Comparison of ENCODE assay signal across 8 cellular contexts in the genomic region with DNA sequence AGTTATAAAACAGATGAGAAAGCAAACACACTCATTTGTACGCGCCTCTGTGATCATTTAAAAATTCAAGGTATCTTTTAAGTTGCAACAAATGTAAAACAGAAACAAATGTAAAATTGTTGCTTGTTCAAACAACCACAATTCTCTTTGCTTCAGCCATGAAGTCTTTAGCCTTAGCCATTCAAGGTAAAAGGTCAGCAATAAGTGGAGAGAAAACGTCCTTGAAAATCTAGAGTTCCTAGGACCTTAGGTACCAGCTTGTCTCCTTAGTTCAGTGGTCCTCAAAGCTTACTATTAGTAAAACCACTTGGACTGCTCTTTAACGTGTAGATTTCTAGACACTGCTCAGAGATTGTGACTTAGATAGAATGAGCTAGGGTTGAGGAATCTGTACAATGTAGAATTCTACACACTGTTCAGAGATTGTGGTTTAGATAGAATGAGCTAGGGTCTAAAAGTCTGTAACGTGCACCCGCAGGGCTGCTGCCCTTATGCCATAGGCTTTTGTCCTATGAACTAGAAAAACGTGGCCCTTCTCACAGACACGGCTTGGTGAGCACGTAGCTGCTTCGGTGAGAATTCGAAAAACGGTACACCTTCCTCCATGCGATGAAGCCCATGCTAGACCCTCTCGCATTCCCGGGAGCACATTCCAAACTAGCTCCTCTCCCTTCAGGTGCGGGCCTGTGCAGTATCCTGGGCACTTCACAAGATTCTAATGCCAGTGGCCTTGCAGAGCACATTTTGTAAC. TPM values are rescaled to one million over a fixed set of nuclear protein-coding genes. Genes with fewer than 3 reads are reported as not detected.
DNase-seq lines count a peak whose midpoint lies in the region; ATAC-seq and TF ChIP-seq lines count a peak whose summit lies in the region.

No MANE protein-coding gene starts in this region.

- H3K27ac Mint-ChIP-seq in CD8-positive, alpha-beta T cell = peak overlapping the region; percentile 97

- no peaks in the 10 kb centered on the region for H3K27me3 ChIP-seq in CD8-positive, alpha-beta T cell (ENCODE audit: insufficient read depth, low read length)
- no peaks in the 10 kb centered on the region for H3K27me3 ChIP-seq in adrenal gland

- 89 to 90% methylated on average over 13 to 14 of the region's 16 CpGs for WGBS in mesodermal cell (ENCODE audit: insufficient coverage in 2 of 2), 2 experiments
- 73 to 81% (median 77%) methylated on average over 16 of the region's 16 CpGs for WGBS in adrenal gland, 4 donors

- H3K9me3 Mint-ChIP-seq in CD8-positive, alpha-beta T cell = no peaks in the 10 kb centered on the region

- H3K27me3 Mint-ChIP-seq in CD8-positive, alpha-beta T cell (ENCODE audit: low read depth) = no peaks in the 10 kb centered on the region

- peak overlapping the region; percentile 78 for H3K4me3 ChIP-seq in CD8-positive, alpha-beta T cell (ENCODE audit: low read depth, low read length)
- H3K4me3 ChIP-seq in mesodermal cell (ENCODE audit: extremely low read depth, insufficient read depth, low read length, poor library complexity, severe bottlenecking) (no peak overlapping the region), adrenal gland (no peak overlapping the region)

- CTCF ChIA-PET in CD8-positive, alpha-beta T cell (lab: Charles Lee) = interaction anchor here (0.9 to 11.1 kb wide), 12 partner anchors 12 to 148 kb away, joined by 3 to 84 read pairs (median 8); no protein-coding TSS in a partner anchor

- POLR2A ChIA-PET in CD8-positive, alpha-beta T cell (lab: Charles Lee) = interaction anchor here (0.6 to 7.8 kb wide), 15 partner anchors 12 to 474 kb away, joined by 3 to 52 read pairs (median 4); partner anchors contain the start of genes COPS4, HELQ and MRPS18C

- H3K27ac ChIP-seq in CD8-positive, alpha-beta T cell (ENCODE audit: low read depth, low read length) = peak overlapping the region; percentile 97
- H3K27ac ChIP-seq in KOPT-K1 (ENCODE audit: low read depth, low read length, poor library complexity, severe bottlenecking) (peak overlapping the region; percentile 78), mesodermal cell (ENCODE audit: low read depth, low read length, severe bottlenecking) (peak overlapping the region; percentile 37), adrenal gland (no peak overlapping the region)

- H3K4me3 Mint-ChIP-seq in CD8-positive, alpha-beta T cell = peak overlapping the region; percentile 99

- H3K9me3 ChIP-seq in CD8-positive, alpha-beta T cell (ENCODE audit: low read length) = no peaks in the 10 kb centered on the region
- H3K9me3 ChIP-seq in KOPT-K1 (ENCODE audit: insufficient read depth, low read length, poor library complexity, severe bottlenecking) (no peaks in the 10 kb centered on the region), mesodermal cell (ENCODE audit: control insufficient read depth, low read length) (no peaks in the 10 kb centered on the region), adrenal gland (replicated peaks in 1 of 3) (no peaks in the 10 kb centered on the region)

- peak in 5 of 7 experiments; percentile 15 to 52 (median 28) for DNase-seq in CD8-positive, alpha-beta T cell
- DNase-seq in activated CD8-positive, alpha-beta memory T cell treated with anti-CD3 and anti-CD28 coated beads, Interleukin-2, amount 50 U/mL, for 48 hours = peak; percentile 69
- DNase-seq in adrenal gland = no peak

- peaks cover 41% of the 10 kb centered on the region for H3K36me3 Mint-ChIP-seq in CD8-positive, alpha-beta T cell

- H3K4me1 Mint-ChIP-seq in CD8-positive, alpha-beta T cell (ENCODE audit: low read depth) = peaks cover 40% of the 10 kb centered on the region

- intact Hi-C loops in CD8-positive, alpha-beta T cell (cut with DNase I, micrococcal nuclease) = loop anchor here (5.0 to 10.0 kb wide), 2 partner anchors 101 to 342 kb away; partner anchors contain the start of genes LIN54 (in 2 of the 2), HELQ (in 1 of the 2) and MRPS18C (in 1 of the 2)
- intact Hi-C loops in adrenal gland (cut with DNase I) = no loop called here

- H3K4me1 ChIP-seq in CD8-positive, alpha-beta T cell (ENCODE audit: insufficient read depth, low read length) = peaks cover 29% of the 10 kb centered on the region
- H3K4me1 ChIP-seq in mesodermal cell (ENCODE audit: control insufficient read depth, insufficient read depth, low read length, poor library complexity, severe bottlenecking) (peaks cover 16% of the 10 kb centered on the region), adrenal gland (replicated peaks in 1 of 2) (peaks cover 0 to 7% of the 10 kb centered on the region in 2 donors)

- ATAC-seq in CD8-positive, alpha-beta T cell = peak; percentile 1
- ATAC-seq in HG03457 (IDR thresholded peaks at IDR 0.05; ENCODE audit: unreplicated experiment) = no peak
- no peak for ATAC-seq in HG02852 (IDR thresholded peaks at IDR 0.05; ENCODE audit: unreplicated experiment)
- no peak for ATAC-seq in GM21515 (IDR thresholded peaks at IDR 0.05; ENCODE audit: unreplicated experiment)

- H3K36me3 ChIP-seq in CD8-positive, alpha-beta T cell (ENCODE audit: insufficient read depth, low read length) = no peaks in the 10 kb centered on the region
- H3K36me3 ChIP-seq in KOPT-K1 (ENCODE audit: insufficient read depth, low read length) (no peaks in the 10 kb centered on the region), mesodermal cell (ENCODE audit: control insufficient read depth, insufficient read depth, low read length) (no peaks in the 10 kb centered on the region), adrenal gland (replicated peaks in 1 of 2) (no peaks in the 10 kb centered on the region)

- TF ChIP-seq CTCF in CD8-positive, alpha-beta T cell (IDR thresholded peaks at IDR 0.05) = no peak
- TF ChIP-seq CTCF in adrenal gland (IDR thresholded peaks at IDR 0.05) = no peak

- TF ChIP-seq POLR2A in adrenal gland (IDR thresholded peaks at IDR 0.05) = no peak

RNA-seq across cellular contexts. Expression of gene PLAC8, which starts 1.7 kb away (rescaled TPM):
- 100 to 1,000 TPM; 225 to 234 TPM for total RNA-seq in CD8-positive, alpha-beta T cell
- polyA plus RNA-seq in mesodermal cell (2013, experiment 1 of 2) = 4.3 TPM
- 4.5 TPM for polyA plus RNA-seq in mesodermal cell (2013, experiment 2 of 2)
- total RNA-seq in adrenal gland = 1 to 10 TPM in 7 of 8 donors, not detected in 1; 1.8 to 5.9 (median 2.9) TPM
- polyA plus RNA-seq in adrenal gland = 10 to 100 TPM in 1 of 3 donors, 1 to 10 TPM in 2; 1.4 to 14.4 (median 4.1) TPM

Comparison
In these comparisons a context has a peak if more than half of its experiments do, and no peak if none do; other contexts are left out.
1. DNase-seq: peak in CD8-positive, alpha-beta T cell (5 of 7) and activated CD8-positive, alpha-beta memory T cell treated with anti-CD3 and anti-CD28 coated beads, Interleukin-2, amount 50 U/mL, for 48 hours (single experiment); none in adrenal gland (0 of 7).
2. H3K27ac ChIP-seq: peak in CD8-positive, alpha-beta T cell (single experiment), KOPT-K1 (single experiment) and mesodermal cell (single experiment); none in adrenal gland (0 of 5).
3. RNA of gene PLAC8, which starts 1.7 kb away (total RNA-seq): 225 to 234 TPM in CD8-positive, alpha-beta T cell; 1.8 to 5.9 TPM in adrenal gland; every median in the first group is over 10 times any median in the second.
4. intact Hi-C loops: an anchor here in CD8-positive, alpha-beta T cell (5.0 to 10.0 kb wide); none called in adrenal gland.